5 cellular contexts compared by ENCODE assay signal in the genomic region with DNA sequence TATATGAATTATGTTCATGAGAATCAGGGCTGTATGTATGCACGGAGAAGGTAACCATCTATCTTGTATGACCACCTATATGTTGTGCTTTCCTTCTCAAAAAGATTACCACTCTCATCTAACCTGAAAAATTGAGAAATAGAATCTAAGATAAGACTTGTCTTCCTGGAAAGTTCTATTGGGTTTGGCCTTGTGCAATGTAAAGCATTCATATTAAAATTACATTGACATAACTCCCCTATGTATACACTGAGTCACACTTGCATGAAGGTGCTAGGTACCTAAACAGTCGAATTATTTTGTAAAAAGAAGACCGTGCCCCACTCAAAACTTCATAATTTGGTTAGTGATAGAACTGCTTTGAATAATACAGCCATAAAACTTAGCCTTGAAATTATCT.
"Had no signal": no experiment of that assay in that cellular context is flagged by ENCODE, and none has a peak within 500 bp of the region (broad histone marks: within the 10 kb centered on the region; RNA-seq: fewer than 3 reads in every experiment).

No MANE protein-coding gene starts in this region.

- H3K27ac ChIP-seq: HL-60 had no signal

- H3K4me3 ChIP-seq: K562 had no signal

- DNase-seq: IMR-90 had no signal

- FAIRE-seq: HepG2, HTR-8/SVneo, K562 had no signal

- ATAC-seq: HepG2, K562 had no signal
